Comparison of ENCODE assay signal across 1 cellular context in the genomic region with DNA sequence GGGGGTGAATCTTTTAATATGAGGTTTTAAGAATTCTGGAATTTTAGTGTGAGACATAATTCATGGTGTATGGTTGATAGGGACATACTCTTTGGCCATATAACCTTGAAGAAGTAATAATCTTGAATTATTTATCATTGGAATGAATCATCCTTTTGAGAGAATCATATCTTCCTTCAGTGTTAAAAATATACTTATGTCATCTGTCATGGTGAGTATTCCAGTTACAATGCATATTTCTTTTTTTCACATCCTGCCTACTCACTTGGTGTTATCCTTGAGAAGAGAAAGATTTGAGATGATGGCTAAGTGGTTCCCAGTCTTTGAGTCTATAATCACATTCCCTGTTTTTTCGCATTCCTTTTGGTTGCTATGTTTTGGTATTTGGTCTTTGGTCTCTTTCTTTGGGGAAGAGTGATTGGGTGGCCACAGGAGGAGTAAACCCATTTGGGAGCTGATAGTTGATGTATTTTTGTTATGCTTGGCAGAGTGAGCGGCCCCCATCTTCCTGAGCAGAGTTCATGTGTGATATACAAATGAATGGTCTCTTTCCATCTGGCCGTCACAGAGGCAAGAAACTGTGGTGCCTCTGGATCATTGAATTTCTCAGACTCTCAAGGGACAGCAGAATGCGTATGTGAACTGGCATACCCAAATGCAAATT.
A peak's percentile ranks its signal among the peaks of the same experiment; 100 is the strongest.
TF ChIP-seq lines count a peak whose summit lies in the region.

No MANE protein-coding gene starts in this region.

TF ChIP-seq in SK-N-SH, 30 proteins besides CTCF, POLR2A, EP300 and RAD21 (continued from another document):
- TF ChIP-seq ZBTB33 (IDR thresholded peaks at IDR 0.05; ENCODE audit: borderline replicate concordance, low read depth) (peak; percentile 73; the same call in 1 of the 2 replicates), NRF1 (IDR thresholded peaks at IDR 0.05; ENCODE audit: low read depth, low read length) (no peak), YY1 (IDR thresholded peaks at IDR 0.05; ENCODE audit: low read depth) (no peak), EZH2phosphoT487 (IDR thresholded peaks at IDR 0.05; ENCODE audit: borderline replicate concordance, low read depth) (no peak), NFIC (IDR thresholded peaks at IDR 0.05; ENCODE audit: borderline replicate concordance) (peak; percentile 70), POLR2AphosphoS5 (IDR thresholded peaks at IDR 0.05; ENCODE audit: low read depth, low read length) (peak; percentile 85; the same call in 1 of the 2 replicates), CHD2 (IDR thresholded peaks at IDR 0.05; ENCODE audit: low read length, partially characterized antibody) (no peak), SIN3A (IDR thresholded peaks at IDR 0.05; ENCODE audit: borderline replicate concordance, low read depth, low read length) (peak; percentile 70; the same call in 1 of the 2 replicates), RFX5 (IDR thresholded peaks at IDR 0.05; ENCODE audit: low read length) (no peak), FOXJ3 (CRISPR knock-in tag; IDR thresholded peaks at IDR 0.05) (no peak), USF2 (IDR thresholded peaks at IDR 0.05; ENCODE audit: borderline replicate concordance, low read depth, low read length) (no peak), TCF12 (IDR thresholded peaks at IDR 0.05) (peak; percentile 92), ELF1 (IDR thresholded peaks at IDR 0.05) (no peak; the same call in 1 of the 2 replicates), FOXM1 (IDR thresholded peaks at IDR 0.05; ENCODE audit: low read depth) (peak; percentile 78; the same call in 1 of the 2 replicates), TAF1 (IDR thresholded peaks at IDR 0.05; ENCODE audit: borderline replicate concordance, low read depth, low read length) (no peak), GABPA (IDR thresholded peaks at IDR 0.05; ENCODE audit: low read depth) (0 out of 2 replicates have a peak, but pooled peaks have one; percentile 12), RCOR1 (IDR thresholded peaks at IDR 0.05; ENCODE audit: low read length) (no peak), JUND (IDR thresholded peaks at IDR 0.05) (peak; percentile 87), SMC3 (IDR thresholded peaks at IDR 0.05; ENCODE audit: low read depth, low read length) (no peak)
- TF ChIP-seq, protein P1, sequence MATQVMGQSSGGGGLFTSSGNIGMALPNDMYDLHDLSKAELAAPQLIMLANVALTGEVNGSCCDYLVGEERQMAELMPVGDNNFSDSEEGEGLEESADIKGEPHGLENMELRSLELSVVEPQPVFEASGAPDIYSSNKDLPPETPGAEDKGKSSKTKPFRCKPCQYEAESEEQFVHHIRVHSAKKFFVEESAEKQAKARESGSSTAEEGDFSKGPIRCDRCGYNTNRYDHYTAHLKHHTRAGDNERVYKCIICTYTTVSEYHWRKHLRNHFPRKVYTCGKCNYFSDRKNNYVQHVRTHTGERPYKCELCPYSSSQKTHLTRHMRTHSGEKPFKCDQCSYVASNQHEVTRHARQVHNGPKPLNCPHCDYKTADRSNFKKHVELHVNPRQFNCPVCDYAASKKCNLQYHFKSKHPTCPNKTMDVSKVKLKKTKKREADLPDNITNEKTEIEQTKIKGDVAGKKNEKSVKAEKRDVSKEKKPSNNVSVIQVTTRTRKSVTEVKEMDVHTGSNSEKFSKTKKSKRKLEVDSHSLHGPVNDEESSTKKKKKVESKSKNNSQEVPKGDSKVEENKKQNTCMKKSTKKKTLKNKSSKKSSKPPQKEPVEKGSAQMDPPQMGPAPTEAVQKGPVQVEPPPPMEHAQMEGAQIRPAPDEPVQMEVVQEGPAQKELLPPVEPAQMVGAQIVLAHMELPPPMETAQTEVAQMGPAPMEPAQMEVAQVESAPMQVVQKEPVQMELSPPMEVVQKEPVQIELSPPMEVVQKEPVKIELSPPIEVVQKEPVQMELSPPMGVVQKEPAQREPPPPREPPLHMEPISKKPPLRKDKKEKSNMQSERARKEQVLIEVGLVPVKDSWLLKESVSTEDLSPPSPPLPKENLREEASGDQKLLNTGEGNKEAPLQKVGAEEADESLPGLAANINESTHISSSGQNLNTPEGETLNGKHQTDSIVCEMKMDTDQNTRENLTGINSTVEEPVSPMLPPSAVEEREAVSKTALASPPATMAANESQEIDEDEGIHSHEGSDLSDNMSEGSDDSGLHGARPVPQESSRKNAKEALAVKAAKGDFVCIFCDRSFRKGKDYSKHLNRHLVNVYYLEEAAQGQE (IDR thresholded peaks at IDR 0.05; ENCODE audit: low read depth, low read length) = no peak
- TF ChIP-seq, protein P2, sequence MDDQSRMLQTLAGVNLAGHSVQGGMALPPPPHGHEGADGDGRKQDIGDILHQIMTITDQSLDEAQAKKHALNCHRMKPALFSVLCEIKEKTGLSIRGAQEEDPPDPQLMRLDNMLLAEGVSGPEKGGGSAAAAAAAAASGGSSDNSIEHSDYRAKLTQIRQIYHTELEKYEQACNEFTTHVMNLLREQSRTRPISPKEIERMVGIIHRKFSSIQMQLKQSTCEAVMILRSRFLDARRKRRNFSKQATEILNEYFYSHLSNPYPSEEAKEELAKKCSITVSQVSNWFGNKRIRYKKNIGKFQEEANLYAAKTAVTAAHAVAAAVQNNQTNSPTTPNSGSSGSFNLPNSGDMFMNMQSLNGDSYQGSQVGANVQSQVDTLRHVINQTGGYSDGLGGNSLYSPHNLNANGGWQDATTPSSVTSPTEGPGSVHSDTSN (IDR thresholded peaks at IDR 0.05) = peak; percentile 97
- TF ChIP-seq, protein P3, sequence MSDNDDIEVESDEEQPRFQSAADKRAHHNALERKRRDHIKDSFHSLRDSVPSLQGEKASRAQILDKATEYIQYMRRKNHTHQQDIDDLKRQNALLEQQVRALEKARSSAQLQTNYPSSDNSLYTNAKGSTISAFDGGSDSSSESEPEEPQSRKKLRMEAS (IDR thresholded peaks at IDR 0.05; ENCODE audit: low read depth) = peak; percentile 72; the same call in 1 of the 2 replicates
- TF ChIP-seq, protein P4, sequence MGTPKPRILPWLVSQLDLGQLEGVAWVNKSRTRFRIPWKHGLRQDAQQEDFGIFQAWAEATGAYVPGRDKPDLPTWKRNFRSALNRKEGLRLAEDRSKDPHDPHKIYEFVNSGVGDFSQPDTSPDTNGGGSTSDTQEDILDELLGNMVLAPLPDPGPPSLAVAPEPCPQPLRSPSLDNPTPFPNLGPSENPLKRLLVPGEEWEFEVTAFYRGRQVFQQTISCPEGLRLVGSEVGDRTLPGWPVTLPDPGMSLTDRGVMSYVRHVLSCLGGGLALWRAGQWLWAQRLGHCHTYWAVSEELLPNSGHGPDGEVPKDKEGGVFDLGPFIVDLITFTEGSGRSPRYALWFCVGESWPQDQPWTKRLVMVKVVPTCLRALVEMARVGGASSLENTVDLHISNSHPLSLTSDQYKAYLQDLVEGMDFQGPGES (IDR thresholded peaks at IDR 0.05; ENCODE audit: low read depth, low read length) = no peak
